ENCODE assay signal across 11 cellular contexts in genomic region chr12:92553389-92553788, GRCh38.
DNase-seq lines count a peak whose midpoint lies in the region; ATAC-seq and TF ChIP-seq lines count a peak whose summit lies in the region.
"Had no signal": no experiment of that assay in that cellular context is flagged by ENCODE, and none has a peak within 500 bp of the region (broad histone marks: within the 10 kb centered on the region; RNA-seq: fewer than 3 reads in every experiment).

No MANE protein-coding gene starts in this region.

- no peak overlapping the region for H3K18ac ChIP-seq in H9 (ENCODE audit: insufficient read length, low read depth, low read length)

- H3K79me2 ChIP-seq in parathyroid adenoma (no peaks in the 10 kb centered on the region), H9 (ENCODE audit: insufficient read depth, low read length) (no peaks in the 10 kb centered on the region)

- DNase-seq in Daoy (ENCODE audit: low read depth) (peak; percentile 14), NCI-H1694 treated with DMSO at 0.1 percent for 48 hours (lab: John Stamatoyannopoulos, UW) (peak; percentile 88), NCI-H2081 treated with DMSO at 0.1 percent for 48 hours (lab: John Stamatoyannopoulos, UW) (no peak), H9 (no peak)
- DNase-seq in effector memory CD8-positive, alpha-beta T cell, result no peak
- DNase-seq: MM.1S; stimulated activated CD4-positive, alpha-beta T cell treated with anti-CD3 and anti-CD28 coated beads, Interleukin-2, amount 100 ng/mL, for 24 hours had no signal

- H4K20me1 ChIP-seq in H9 (ENCODE audit: control insufficient read depth, insufficient read depth, insufficient read length), result no peaks in the 10 kb centered on the region

- no peaks in the 10 kb centered on the region for H3K27me3 Mint-ChIP-seq in effector memory CD8-positive, alpha-beta T cell
- no peaks in the 10 kb centered on the region for H3K27me3 Mint-ChIP-seq in H9 (ENCODE audit: low read depth)

- H2AFZ ChIP-seq in parathyroid adenoma (peak overlapping the region; percentile 89), H9 (ENCODE audit: low read length) (no peak overlapping the region)

- H2BK5ac ChIP-seq in H9 (ENCODE audit: insufficient read length, low read length), result no peak overlapping the region

- no peak overlapping the region for H4K91ac ChIP-seq in H9 (ENCODE audit: insufficient read length, low read depth, low read length)

- no peak overlapping the region for H3K56ac ChIP-seq in H9 (ENCODE audit: insufficient read length, low read depth, low read length)

- H3K36me3 Mint-ChIP-seq in effector memory CD8-positive, alpha-beta T cell (ENCODE audit: insufficient read depth), result no peaks in the 10 kb centered on the region
- no peaks in the 10 kb centered on the region for H3K36me3 Mint-ChIP-seq in H9 (ENCODE audit: insufficient read depth in 1 of 3, low read depth in 3 of 3)

- H2BK12ac ChIP-seq in H9 (ENCODE audit: insufficient read length, low read depth, low read length), result no peak overlapping the region

- peaks cover 21 to 33% of the 10 kb centered on the region in 2 donors for H3K4me1 Mint-ChIP-seq in effector memory CD8-positive, alpha-beta T cell (ENCODE audit: low read depth in 2 of 2)
- H3K4me1 Mint-ChIP-seq in H9, result peaks cover 8 to 9% of the 10 kb centered on the region in 2 experiments; a peak in 3 of 4 replicates

- H2BK20ac ChIP-seq in H9 (ENCODE audit: low read depth, low read length, poor library complexity, severe bottlenecking), result no peak overlapping the region

- ATAC-seq in esophagus mucosa (peak; percentile 81), GM18502 (IDR thresholded peaks at IDR 0.05; ENCODE audit: poor library complexity, unreplicated experiment) (no peak)
- ATAC-seq in effector memory CD8-positive, alpha-beta T cell (replicated peaks), result no peak

- no peak overlapping the region for H3K4me3 Mint-ChIP-seq in effector memory CD8-positive, alpha-beta T cell
- no peak overlapping the region for H3K4me3 Mint-ChIP-seq in H9

- H3K4me1 ChIP-seq in parathyroid adenoma, result peaks cover 61% of the 10 kb centered on the region
- H3K4me1 ChIP-seq in H9 (ENCODE audit: insufficient read depth, low read length), result no peaks in the 10 kb centered on the region; the same call in 1 of the 2 replicates

- no peak overlapping the region for H3T11ph ChIP-seq in H9 (ENCODE audit: low read length)

- no peak overlapping the region; the same call in 1 of the 2 replicates for H3K14ac ChIP-seq in H9 (ENCODE audit: insufficient read depth, low read length)

- H2BK15ac ChIP-seq in H9 (ENCODE audit: low read depth, low read length), result no peak overlapping the region

- H3K79me1 ChIP-seq in H9 (ENCODE audit: insufficient read depth, low read depth, low read length, poor library complexity, severe bottlenecking), result no peaks in the 10 kb centered on the region

- TF ChIP-seq CTCF in parathyroid adenoma (IDR thresholded peaks at IDR 0.05), result no peak
- TF ChIP-seq CTCF in H9 (conservative IDR thresholded peaks at IDR 0.05), result no peak

- no peak overlapping the region for H3K4me2 ChIP-seq in parathyroid adenoma (ENCODE audit: low read length)
- no peak overlapping the region for H3K4me2 ChIP-seq in H9 (ENCODE audit: insufficient read depth, insufficient read length, low read length)

- H3K9me3 Mint-ChIP-seq in effector memory CD8-positive, alpha-beta T cell, result peaks cover 0 to 2% of the 10 kb centered on the region in 2 donors
- H3K9me3 Mint-ChIP-seq in H9, result no peaks in the 10 kb centered on the region

- H3K36me3 ChIP-seq in parathyroid adenoma (ENCODE audit: control insufficient read depth, insufficient read depth, low read length), result no peaks in the 10 kb centered on the region

- no peak overlapping the region for H3K4me3 ChIP-seq in parathyroid adenoma (ENCODE audit: low read depth, low read length)

- WGBS in H9 (ENCODE audit: extremely low coverage, insufficient read length, low lambda C conversion rate), result no CpG with 5 or more reads among the region's 6 CpGs

- H4K8ac ChIP-seq in H9 (replicated peaks; ENCODE audit: insufficient read length, low read depth, low read length), result no peak overlapping the region

- peak overlapping the region; percentile 92 for H3K27ac ChIP-seq in parathyroid adenoma
- no peak overlapping the region for H3K27ac ChIP-seq in H9 (ENCODE audit: insufficient read length, low read depth, low read length)

- H3K9ac ChIP-seq in parathyroid adenoma, result no peak overlapping the region
- H3K9ac ChIP-seq in H9 (ENCODE audit: extremely low read depth, insufficient read length, low read length), result no peak overlapping the region

- no peak overlapping the region for H2BK120ac ChIP-seq in H9 (ENCODE audit: low read depth, low read length, poor library complexity, severe bottlenecking)

- H3K23ac ChIP-seq in H9 (ENCODE audit: insufficient read length, low read depth, low read length), result no peak overlapping the region

- no peak overlapping the region for H3K4ac ChIP-seq in H9 (ENCODE audit: low read depth, low read length)

- H3K27me3 ChIP-seq in parathyroid adenoma (ENCODE audit: control insufficient read depth, insufficient read depth, low read length), result no peaks in the 10 kb centered on the region
- no peaks in the 10 kb centered on the region for H3K27me3 ChIP-seq in H9 (ENCODE audit: insufficient read depth, low read length)

- no peak overlapping the region for H4K5ac ChIP-seq in H9 (ENCODE audit: insufficient read length, low read depth, low read length)

- H3K23me2 ChIP-seq in H9 (ENCODE audit: insufficient read length, low read depth, low read length, poor library complexity, severe bottlenecking), result no peaks in the 10 kb centered on the region

- H3K27ac Mint-ChIP-seq in effector memory CD8-positive, alpha-beta T cell, result no peak overlapping the region
- H3K27ac Mint-ChIP-seq in H9, result no peak overlapping the region

- H2AK5ac ChIP-seq in H9 (ENCODE audit: insufficient read length, low read length), result no peak overlapping the region

- H3K9me3 ChIP-seq in parathyroid adenoma (ENCODE audit: control insufficient read depth, low read length), result no peaks in the 10 kb centered on the region
- H3K9me3 ChIP-seq in H9 (ENCODE audit: control insufficient read depth, low read depth, low read length), result no peaks in the 10 kb centered on the region
- H3K9me3 ChIP-seq: Caco-2 had no signal

Comparison
In these comparisons a context has a peak if more than half of its experiments do, and no peak if none do; other contexts are left out.
1. DNase-seq: peak in Daoy (single experiment) and NCI-H1694 treated with DMSO at 0.1 percent for 48 hours (single experiment); none in effector memory CD8-positive, alpha-beta T cell (0 of 3), NCI-H2081 treated with DMSO at 0.1 percent for 48 hours (single experiment) and H9 (single experiment).